In genomic region chr15:79924379-79924778, GRCh38 we compare ENCODE assay signal across 1 cellular context.
TF ChIP-seq lines count a peak whose summit lies in the region.

No MANE protein-coding gene starts in this region.

TF ChIP-seq in GM23338, 12 proteins besides CTCF, POLR2A, EP300 and RAD21 (continued from another document):
- no peak for TF ChIP-seq REST (IDR thresholded peaks at IDR 0.05; ENCODE audit: unreplicated experiment)
- TF ChIP-seq ZNF114 (CRISPR knock-in tag; IDR thresholded peaks at IDR 0.05): no peak
- no peak for TF ChIP-seq NANOG (IDR thresholded peaks at IDR 0.05; ENCODE audit: borderline replicate concordance)
- TF ChIP-seq ETS1 (IDR thresholded peaks at IDR 0.05): no peak
